Comparison of ENCODE assay signal across 29 cellular contexts in genomic region chr1:65399003-65399402, GRCh38.
"Had no signal": no experiment of that assay in that cellular context is flagged by ENCODE, and none has a peak within 500 bp of the region (broad histone marks: within the 10 kb centered on the region; RNA-seq: fewer than 3 reads in every experiment).

No MANE protein-coding gene starts in this region.

- ATAC-seq: stimulated activated effector memory CD8-positive, alpha-beta T cell treated with anti-CD3 and anti-CD28 coated beads, Interleukin-12 subunit alpha, Interleukin-12 subunit beta, amount 100 ng/mL, for 72 hours; stimulated activated memory B cell treated with anti-CD40 and anti-IgM and Interleukin-4, amounts not matched to agents 10 μg/mL and 1 μg/mL and 100 μg/mL, for 72 hours; stimulated activated naive B cell treated with anti-CD40 and anti-IgM and Interleukin-4, amounts not matched to agents 10 μg/mL and 1 μg/mL and 100 μg/mL, for 72 hours; stimulated activated naive CD8-positive, alpha-beta T cell treated with anti-CD3 and anti-CD28 coated beads, Interleukin-15, amount 100 ng/mL, for 72 hours; stimulated activated naive CD8-positive, alpha-beta T cell treated with anti-CD3 and anti-CD28 coated beads, Interleukin-15, Interleukin-2, amounts not matched to agents 100 U/mL and 50 U/mL, for 24 hours; upper lobe of right lung had no signal

- H3K27ac Mint-ChIP-seq: stimulated activated effector memory CD8-positive, alpha-beta T cell treated with anti-CD3 and anti-CD28 coated beads, Interleukin-12 subunit alpha, Interleukin-12 subunit beta, amount 100 ng/mL, for 72 hours; stimulated activated memory B cell treated with anti-CD40 and anti-IgM and Interleukin-4, amounts not matched to agents 10 μg/mL and 1 μg/mL and 100 μg/mL, for 72 hours; stimulated activated naive B cell treated with anti-CD40 and anti-IgM and Interleukin-4, amounts not matched to agents 10 μg/mL and 1 μg/mL and 100 μg/mL, for 72 hours; stimulated activated naive CD8-positive, alpha-beta T cell treated with anti-CD3 and anti-CD28 coated beads, Interleukin-15, Interleukin-2, amounts not matched to agents 100 ng/mL and 50 ng/mL, for 24 hours; type B pancreatic cell had no signal

- DNase-seq: stimulated activated CD4-positive, alpha-beta T cell treated with anti-CD3 and anti-CD28 coated beads, Interleukin-2, amount 100 ng/mL, for 48 hours; stimulated activated CD4-positive, alpha-beta T cell treated with anti-CD3 and anti-CD28 coated beads, Interleukin-4, amount 100 ng/mL, for 1 hour; stimulated activated CD4-positive, alpha-beta T cell treated with anti-CD3 and anti-CD28 coated beads, Interleukin-4, amount 100 ng/mL, for 24 hours; stimulated activated CD4-positive, alpha-beta T cell treated with anti-CD3 and anti-CD28 coated beads, Interleukin-4, amount 100 ng/mL, for 4 hours; stimulated activated CD8-positive, alpha-beta memory T cell treated with anti-CD3 and anti-CD28 coated beads, Interleukin-4, amount 100 ng/mL, for 48 hours; stimulated activated naive B cell treated with anti-CD40 and anti-IgM and Interleukin-4, amounts not matched to agents 10 μg/mL and 1 μg/mL and 100 μg/mL, for 72 hours; stimulated activated naive CD4-positive, alpha-beta T cell; stimulated activated naive CD4-positive, alpha-beta T cell treated with Interleukin-2 at 50 U/mL for 16 hours; stimulated activated naive CD8-positive, alpha-beta T cell treated with anti-CD3 and anti-CD28 coated beads, Interleukin-15, amount 100 ng/mL, for 72 hours; stimulated activated naive CD8-positive, alpha-beta T cell treated with anti-CD3 and anti-CD28 coated beads, Interleukin-15, Interleukin-2, amounts not matched to agents 100 U/mL and 50 U/mL, for 24 hours; stomach; substantia nigra; testis; thyroid gland; tibial artery; transverse colon; trophoblast cell; upper lobe of left lung; upper lobe of right lung; uterus had no signal

- H3K4me3 Mint-ChIP-seq: stimulated activated effector memory CD8-positive, alpha-beta T cell treated with anti-CD3 and anti-CD28 coated beads, Interleukin-12 subunit alpha, Interleukin-12 subunit beta, amount 100 ng/mL, for 72 hours; stimulated activated memory B cell treated with anti-CD40 and anti-IgM and Interleukin-4, amounts not matched to agents 10 μg/mL and 1 μg/mL and 100 μg/mL, for 72 hours; stimulated activated naive B cell treated with anti-CD40 and anti-IgM and Interleukin-4, amounts not matched to agents 10 μg/mL and 1 μg/mL and 100 μg/mL, for 72 hours; stimulated activated naive CD8-positive, alpha-beta T cell treated with anti-CD3 and anti-CD28 coated beads, Interleukin-15, amount 100 ng/mL, for 72 hours; stimulated activated naive CD8-positive, alpha-beta T cell treated with anti-CD3 and anti-CD28 coated beads, Interleukin-15, Interleukin-2, amounts not matched to agents 100 ng/mL and 50 ng/mL, for 24 hours; type B pancreatic cell had no signal

- H3K27ac ChIP-seq: stomach, suprapubic skin, testis, thoracic aorta, thyroid gland, tibial artery, tibial nerve, transverse colon, upper lobe of left lung, upper lobe of right lung, uterus, vagina had no signal

- H3K4me1 ChIP-seq: stomach, suprapubic skin, testis, thyroid gland, tibial artery, tibial nerve, transverse colon, upper lobe of left lung, upper lobe of right lung, uterus, vagina had no signal

- H3K27me3 Mint-ChIP-seq: stimulated activated naive CD8-positive, alpha-beta T cell treated with anti-CD3 and anti-CD28 coated beads, Interleukin-15, amount 100 ng/mL, for 72 hours; stimulated activated naive CD8-positive, alpha-beta T cell treated with anti-CD3 and anti-CD28 coated beads, Interleukin-15, Interleukin-2, amounts not matched to agents 100 ng/mL and 50 ng/mL, for 24 hours; type B pancreatic cell had no signal

- H3K9me3 Mint-ChIP-seq: stimulated activated effector memory CD8-positive, alpha-beta T cell treated with anti-CD3 and anti-CD28 coated beads, Interleukin-12 subunit alpha, Interleukin-12 subunit beta, amount 100 ng/mL, for 72 hours; stimulated activated memory B cell treated with anti-CD40 and anti-IgM and Interleukin-4, amounts not matched to agents 10 μg/mL and 1 μg/mL and 100 μg/mL, for 72 hours; stimulated activated naive B cell treated with anti-CD40 and anti-IgM and Interleukin-4, amounts not matched to agents 10 μg/mL and 1 μg/mL and 100 μg/mL, for 72 hours; stimulated activated naive CD8-positive, alpha-beta T cell treated with anti-CD3 and anti-CD28 coated beads, Interleukin-15, amount 100 ng/mL, for 72 hours; stimulated activated naive CD8-positive, alpha-beta T cell treated with anti-CD3 and anti-CD28 coated beads, Interleukin-15, Interleukin-2, amounts not matched to agents 100 ng/mL and 50 ng/mL, for 24 hours; type B pancreatic cell had no signal

- H3K9me3 ChIP-seq: stomach, suprapubic skin, testis, thoracic aorta, thyroid gland, tibial artery, tibial nerve, transverse colon, upper lobe of left lung, upper lobe of right lung, uterus, vagina had no signal

- H3K27me3 ChIP-seq: stomach, suprapubic skin, testis, thyroid gland, tibial artery, tibial nerve, transverse colon, upper lobe of left lung, upper lobe of right lung, uterus, vagina had no signal

- H3K36me3 Mint-ChIP-seq: stimulated activated naive B cell treated with anti-CD40 and anti-IgM and Interleukin-4, amounts not matched to agents 10 μg/mL and 1 μg/mL and 100 μg/mL, for 72 hours; type B pancreatic cell had no signal

- FAIRE-seq: urothelium cell line had no signal

- H3K4me3 ChIP-seq: stomach, suprapubic skin, testis, thoracic aorta, thyroid gland, tibial artery, tibial nerve, transverse colon, upper lobe of left lung, upper lobe of right lung, uterus, vagina had no signal

- H3K36me3 ChIP-seq: suprapubic skin, thoracic aorta, thyroid gland, transverse colon, upper lobe of right lung, uterus, vagina had no signal
